In genomic region chr20:24965065-24965919, GRCh38 we compare ENCODE assay signal across 14 cellular contexts. TPM values are rescaled to one million over a fixed set of nuclear protein-coding genes. Genes with fewer than 3 reads are reported as not detected.
A peak's percentile ranks its signal among the peaks of the same experiment; 100 is the strongest.
DNase-seq lines count a peak whose midpoint lies in the region; ATAC-seq lines count a peak whose summit lies in the region.
"Had no signal": no experiment of that assay in that cellular context is flagged by ENCODE, and none has a peak within 500 bp of the region (broad histone marks: within the 10 kb centered on the region; RNA-seq: fewer than 3 reads in every experiment).

No MANE protein-coding gene starts in this region.

- H3K4ac ChIP-seq in neuronal stem cell (ENCODE audit: low read length): no peak overlapping the region

- peak overlapping the region in 1 of 2 donors; percentile 5 for H3K4me3 ChIP-seq in neuronal stem cell (ENCODE audit: low read length in 2 of 2)
- H3K4me3 ChIP-seq: psoas muscle had no signal

- H4K91ac ChIP-seq in neuronal stem cell (ENCODE audit: low read depth, low read length, poor library complexity): no peak overlapping the region

- H3K27ac ChIP-seq in cingulate gyrus (ENCODE audit: low read depth, low read length) (peak overlapping the region; percentile 24), neuronal stem cell (replicated peaks; ENCODE audit: low read length) (no peak overlapping the region)
- H3K27ac ChIP-seq: psoas muscle had no signal

- no peaks in the 10 kb centered on the region for H3K27me3 ChIP-seq in neuronal stem cell (ENCODE audit: control insufficient read depth in 3 of 3, insufficient read depth in 3 of 3, low read depth in 1 of 3, low read length in 3 of 3)

- DNase-seq in D341Med (ENCODE audit: low spot score): peak; percentile 81
- peak; percentile 54 for DNase-seq in NCI-H82 treated with DMSO at 0.1 percent for 48 hours (lab: John Stamatoyannopoulos, UW; ENCODE audit: unreplicated experiment)
- no peak for DNase-seq in neuronal stem cell (ENCODE audit: low spot score)
- DNase-seq in left ventricle myocardium superior: no peak
- DNase-seq: activated T-cell treated with anti-CD3 and anti-CD28 coated beads, Interleukin-2, amount 50 U/mL, for 48 hours; mesendoderm; MV-4-11; psoas muscle; RPMI8226; stimulated activated CD4-positive, alpha-beta T cell treated with anti-CD3 and anti-CD28 coated beads, Interleukin-4, amount 100 ng/mL, for 1 hour had no signal

- no peaks in the 10 kb centered on the region for H3K4me1 ChIP-seq in neuronal stem cell (ENCODE audit: control insufficient read depth in 2 of 2, insufficient read depth in 1 of 2, low read depth in 1 of 2, low read length in 2 of 2)
- H3K4me1 ChIP-seq: psoas muscle had no signal

- intact Hi-C loops in left ventricle myocardium superior (cut with micrococcal nuclease): no loop called here

- H2BK12ac ChIP-seq in neuronal stem cell (ENCODE audit: low read length): no peak overlapping the region

- H2AFZ ChIP-seq in neuronal stem cell (ENCODE audit: low read length): no peak overlapping the region

- H2BK15ac ChIP-seq in neuronal stem cell (ENCODE audit: low read length): no peak overlapping the region

- H3K4me2 ChIP-seq in neuronal stem cell (ENCODE audit: insufficient read depth, low read length, poor library complexity, severe bottlenecking): no peak overlapping the region

- H2BK5ac ChIP-seq in neuronal stem cell (ENCODE audit: low read length): no peak overlapping the region

- peaks cover 42 to 96% of the 10 kb centered on the region in 2 donors for H3K36me3 ChIP-seq in neuronal stem cell (replicated peaks in 1 of 2; ENCODE audit: control insufficient read depth in 2 of 2, insufficient read depth in 2 of 2, low read length in 2 of 2)

- H2BK120ac ChIP-seq in neuronal stem cell (ENCODE audit: low read depth, low read length): no peak overlapping the region

- no peak overlapping the region for H4K8ac ChIP-seq in neuronal stem cell (ENCODE audit: low read depth, low read length)

- peak overlapping the region; percentile 36 for H3K9ac ChIP-seq in neuronal stem cell (ENCODE audit: low read depth, low read length, poor library complexity)

- H2AK5ac ChIP-seq in neuronal stem cell (ENCODE audit: low read depth, low read length): no peak overlapping the region

- ATAC-seq in HG02610 (IDR thresholded peaks at IDR 0.05; ENCODE audit: unreplicated experiment) (no peak), left ventricle myocardium superior (no peak), HG03354 (IDR thresholded peaks at IDR 0.05; ENCODE audit: poor library complexity, severe bottlenecking, unreplicated experiment) (no peak), GM18517 (IDR thresholded peaks at IDR 0.05; ENCODE audit: unreplicated experiment) (no peak)

- WGBS in neuronal stem cell (ENCODE audit: extremely low coverage in 2 of 2, insufficient read length in 2 of 2, insufficient replicate concordance in 1 of 2), 2 donors: no CpG with 5 or more reads among the region's 7 CpGs

- H3K14ac ChIP-seq in neuronal stem cell (ENCODE audit: low read length): no peak overlapping the region

- no peak overlapping the region for H3K23ac ChIP-seq in neuronal stem cell (ENCODE audit: low read depth, low read length, poor library complexity)

- H3K18ac ChIP-seq in neuronal stem cell (ENCODE audit: low read length): no peak overlapping the region

- no peaks in the 10 kb centered on the region for H3K79me1 ChIP-seq in neuronal stem cell (ENCODE audit: low read depth, low read length)

- H3K9me3 ChIP-seq in neuronal stem cell (replicated peaks in 1 of 2; ENCODE audit: control insufficient read depth in 2 of 2, insufficient read depth in 1 of 2, low read depth in 1 of 2, low read length in 2 of 2): no peaks in the 10 kb centered on the region
- H3K9me3 ChIP-seq: psoas muscle had no signal

RNA-seq across cellular contexts. Expression of gene CST7, which starts 16.2 kb away (rescaled TPM):
- polyA plus RNA-seq in neuronal stem cell (2013, experiment 1 of 2): not detected
- not detected for polyA plus RNA-seq in neuronal stem cell (2013, experiment 2 of 2)
- total RNA-seq in left ventricle myocardium superior: 0.92 TPM

RNA-seq across cellular contexts. Expression of gene APMAP, which starts 27.3 kb away (rescaled TPM):
- polyA plus RNA-seq in neuronal stem cell (2013, experiment 1 of 2): 56.3 TPM
- polyA plus RNA-seq in neuronal stem cell (2013, experiment 2 of 2): 57.5 TPM
- total RNA-seq in left ventricle myocardium superior: 25.9 TPM

Comparison
In these comparisons a context has a peak if more than half of its experiments do, and no peak if none do; other contexts are left out.
1. DNase-seq: peak in D341Med (single experiment) and NCI-H82 treated with DMSO at 0.1 percent for 48 hours (single experiment); none in neuronal stem cell (single experiment) and left ventricle myocardium superior (single experiment).